ENCODE assay signal across 9 cellular contexts in genomic region chr6:31114540-31114876, GRCh38. TPM values are rescaled to one million over a fixed set of nuclear protein-coding genes. Genes with fewer than 3 reads are reported as not detected.
DNase-seq lines count a peak whose midpoint lies in the region; ATAC-seq and TF ChIP-seq lines count a peak whose summit lies in the region.
"Had no signal": no experiment of that assay in that cellular context is flagged by ENCODE, and none has a peak within 500 bp of the region (broad histone marks: within the 10 kb centered on the region; RNA-seq: fewer than 3 reads in every experiment).

Gene PSORS1C1, plus strand, starts transcription at chr6:31114800. Its CDS starts 14,833 bp downstream, at chr6:31129633.

- H3K4me3 Mint-ChIP-seq in CD4-positive, alpha-beta memory T cell: peak within 1 kb of the TSS in 2 of 8 donors; percentile 16 to 41
- H3K4me3 Mint-ChIP-seq: activated B cell treated with CpG ODN at 0.5 μM for 24 hours had no signal

- CTCF ChIA-PET in CD4-positive, alpha-beta memory T cell (lab: Charles Lee; ENCODE audit: partially characterized antibody): interaction anchor here (0.9 to 7.5 kb wide), 12 partner anchors 9 to 200 kb away, joined by 3 to 62 read pairs (median 8); partner anchors contain the start of gene VARS2
- CTCF ChIA-PET in HEK293T (lab: Yijun Ruan, JAX): interaction anchor here (1.0 to 1.7 kb wide), 5 partner anchors 11 to 172 kb away, joined by 3 to 5 read pairs (median 3); no protein-coding TSS in a partner anchor

- no peaks in the 10 kb centered on the region for H3K9me3 ChIP-seq in CD4-positive, alpha-beta memory T cell (ENCODE audit: control insufficient read depth in 1 of 2, low read length in 2 of 2)

- DNase-seq in CD4-positive, alpha-beta memory T cell: no peak
- peak; percentile 90 to 91 for DNase-seq in SW 1271 (lab: John Stamatoyannopoulos, UW)
- peak; percentile 92 for DNase-seq in glomerular visceral epithelial cell (ENCODE audit: extremely low spot score)
- peak; percentile 53 for DNase-seq in pons (ENCODE audit: low spot score)
- no peak for DNase-seq in HEK293T (ENCODE audit: extremely low spot score)
- DNase-seq in cerebellum (ENCODE audit: low spot score): no peak
- no peak for DNase-seq in SIG-M5 (lab: John Stamatoyannopoulos, UW)
- DNase-seq: activated B cell treated with CpG ODN at 0.5 μM for 24 hours had no signal

- POLR2A ChIA-PET in CD4-positive, alpha-beta memory T cell (lab: Charles Lee; ENCODE audit: partially characterized antibody): interaction anchor here (1.0 to 2.1 kb wide), 5 partner anchors 21 to 199 kb away, joined by 3 to 11 read pairs (median 5); no protein-coding TSS in a partner anchor
- POLR2A ChIA-PET in HEK293T (lab: Yijun Ruan, JAX): interaction anchor here (1.1 kb wide), 1 partner anchor 12 kb away, joined by 3 read pairs; no protein-coding TSS in a partner anchor

- H3K36me3 Mint-ChIP-seq in CD4-positive, alpha-beta memory T cell: no peaks in the 10 kb centered on the region

- peaks cover 8 to 10% of the 10 kb centered on the region in 2 donors for H3K27me3 Mint-ChIP-seq in CD4-positive, alpha-beta memory T cell

- H3K27ac Mint-ChIP-seq in CD4-positive, alpha-beta memory T cell: peak within 1 kb of the TSS in 5 of 7 donors; percentile 9 to 87 (median 73)
- H3K27ac Mint-ChIP-seq: activated B cell treated with CpG ODN at 0.5 μM for 24 hours had no signal

- peaks cover 2 to 8% (median 5%) of the 10 kb centered on the region in 4 donors for H3K4me1 Mint-ChIP-seq in CD4-positive, alpha-beta memory T cell

- no peaks in the 10 kb centered on the region for H3K36me3 ChIP-seq in CD4-positive, alpha-beta memory T cell (ENCODE audit: insufficient read depth, low read length)

- intact Hi-C loops in CD4-positive, alpha-beta memory T cell (cut with micrococcal nuclease): loop anchor here (2.0 kb wide), 2 partner anchors 28 to 36 kb away; no protein-coding TSS in a partner anchor

- H3K27ac ChIP-seq in CD4-positive, alpha-beta memory T cell (ENCODE audit: low read depth, low read length): no peak within 1 kb of the TSS

- H3K4me1 ChIP-seq in CD4-positive, alpha-beta memory T cell (ENCODE audit: insufficient read depth, low read length): peaks cover 5% of the 10 kb centered on the region

- no peaks in the 10 kb centered on the region for H3K27me3 ChIP-seq in CD4-positive, alpha-beta memory T cell (ENCODE audit: insufficient read depth, low read length)

- H3K9me3 Mint-ChIP-seq in CD4-positive, alpha-beta memory T cell: peaks cover 0 to 2% (median 0%) of the 10 kb centered on the region in 8 donors
- H3K9me3 Mint-ChIP-seq: activated B cell treated with CpG ODN at 0.5 μM for 24 hours had no signal

- H3K4me3 ChIP-seq in CD4-positive, alpha-beta memory T cell (ENCODE audit: low read length in 2 of 2): no peak within 1 kb of the TSS

- no peak for ATAC-seq in HG03025 (IDR thresholded peaks at IDR 0.05; ENCODE audit: low FRiP score, unreplicated experiment)

TF ChIP-seq in HEK293T, 16 proteins besides CTCF, POLR2A, EP300 and RAD21:
- TF ChIP-seq TARDBP (IDR thresholded peaks at IDR 0.05): no peak
- no peak for TF ChIP-seq ELF4 (IDR thresholded peaks at IDR 0.05)
- TF ChIP-seq FOXA1 (IDR thresholded peaks at IDR 0.05): no peak
- no peak for TF ChIP-seq ZNF384 (IDR thresholded peaks at IDR 0.05)
- TF ChIP-seq PKNOX1 (IDR thresholded peaks at IDR 0.05): no peak
- no peak for TF ChIP-seq NFRKB (IDR thresholded peaks at IDR 0.05)
- no peak for TF ChIP-seq SP1 (IDR thresholded peaks at IDR 0.05)
- no peak for TF ChIP-seq FOXK2 (IDR thresholded peaks at IDR 0.05)
- no peak for TF ChIP-seq SUZ12 (IDR thresholded peaks at IDR 0.05)
- TF ChIP-seq CTBP1 (IDR thresholded peaks at IDR 0.05; ENCODE audit: borderline replicate concordance): no peak
- TF ChIP-seq HDGF (IDR thresholded peaks at IDR 0.05; ENCODE audit: borderline replicate concordance): no peak
- TF ChIP-seq L3MBTL2 (conservative IDR thresholded peaks at IDR 0.05): no peak
- TF ChIP-seq FOXM1 (IDR thresholded peaks at IDR 0.05; ENCODE audit: borderline replicate concordance): no peak
- TF ChIP-seq BHLHE40 (IDR thresholded peaks at IDR 0.05; ENCODE audit: borderline replicate concordance): no peak

RNA-seq across cellular contexts. Expression of gene PSORS1C1, which starts in this region (rescaled TPM):
- total RNA-seq in CD4-positive, alpha-beta memory T cell: not detected
- under 1 TPM in 1 of 2 donors, not detected in 1; 0.60 TPM for polyA plus RNA-seq in CD4-positive, alpha-beta memory T cell
- total RNA-seq in cerebellum: not detected

Comparison
In these comparisons a context has a peak if more than half of its experiments do, and no peak if none do; other contexts are left out.
1. DNase-seq: peak in SW 1271 (2 of 2), glomerular visceral epithelial cell (single experiment) and pons (single experiment); none in CD4-positive, alpha-beta memory T cell (0 of 5), HEK293T (single experiment), cerebellum (single experiment) and SIG-M5 (single experiment).